8 cellular contexts compared by ENCODE assay signal in the genomic region with DNA sequence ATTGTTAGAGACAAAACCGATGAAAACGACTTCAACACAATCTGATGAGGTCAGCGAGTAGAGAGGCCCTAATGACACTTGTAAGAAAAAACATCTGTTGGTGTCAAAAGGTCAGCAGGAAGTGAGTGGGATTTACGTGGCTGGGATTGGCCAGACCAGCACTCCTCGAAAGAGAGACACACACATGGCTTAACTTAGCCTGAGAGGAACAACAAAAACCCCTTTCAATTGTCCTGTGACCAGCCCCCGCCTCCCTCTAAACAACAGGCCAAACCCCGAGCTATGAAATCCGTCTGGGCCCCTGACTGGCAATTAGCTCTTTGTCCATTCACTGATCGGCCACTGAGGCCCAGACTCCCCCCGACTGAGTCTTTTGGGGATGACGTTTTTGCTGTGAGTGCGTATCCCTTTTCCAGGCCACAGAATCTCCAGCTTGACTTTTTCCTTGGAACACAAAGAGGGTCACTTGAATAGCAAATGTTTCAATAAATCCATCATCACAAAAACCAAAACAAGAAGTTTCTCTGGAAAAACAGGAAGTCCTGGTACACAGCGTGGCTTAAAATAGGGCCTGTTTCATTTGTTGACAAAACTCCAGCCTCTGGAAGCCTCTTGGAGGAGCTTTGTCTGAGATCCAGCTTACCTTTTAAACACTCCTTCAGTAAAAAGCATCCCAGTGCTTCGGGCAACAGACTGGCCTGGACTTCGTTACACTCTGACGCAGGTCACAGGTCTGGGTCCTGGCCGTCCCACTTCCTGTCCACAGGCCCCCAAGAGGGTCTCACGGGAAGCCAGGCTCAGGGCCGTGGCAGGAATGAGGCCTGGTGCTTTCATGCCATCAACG.
DNase-seq lines count a peak whose midpoint lies in the region; ATAC-seq and TF ChIP-seq lines count a peak whose summit lies in the region.

No MANE protein-coding gene starts in this region.

- H3K36me3 ChIP-seq in OCI-LY7 (ENCODE audit: insufficient read depth, low read length) (no peaks in the 10 kb centered on the region), muscle layer of duodenum (ENCODE audit: control insufficient read depth in 1 of 2, insufficient read depth in 2 of 2, low read length in 2 of 2) (no peaks in the 10 kb centered on the region)

- ATAC-seq in GM18502 (IDR thresholded peaks at IDR 0.05; ENCODE audit: poor library complexity, unreplicated experiment) (peak; percentile 44), GM18867 (IDR thresholded peaks at IDR 0.05; ENCODE audit: unreplicated experiment) (no peak)

- peaks cover 27% of the 10 kb centered on the region for H3K4me1 ChIP-seq in OCI-LY7 (ENCODE audit: insufficient read depth, low read length, poor library complexity, severe bottlenecking)
- H3K4me1 ChIP-seq in muscle layer of duodenum (ENCODE audit: control insufficient read depth in 1 of 2, insufficient read depth in 2 of 2, low read length in 2 of 2), result peaks cover 45 to 80% of the 10 kb centered on the region in 2 donors

- POLR2A ChIA-PET in OCI-LY7 (lab: Charles Lee), result no interaction called here

- BruUV-seq in OCI-LY7 (replicated peaks; lab: Mats Ljungman, UMichigan), result no TSS peak

- H4K20me1 ChIP-seq in OCI-LY7 (ENCODE audit: insufficient read depth, low read length), result no peaks in the 10 kb centered on the region

- H3K27ac ChIP-seq in OCI-LY7 (ENCODE audit: low read depth, low read length, poor library complexity, severe bottlenecking) (no peak overlapping the region), epithelial cell of prostate (peak overlapping the region; percentile 32), muscle layer of duodenum (ENCODE audit: low read length) (peak overlapping the region; percentile 90)

- DNase-seq in OCI-LY7 (ENCODE audit: low spot score) (peak; percentile 20), epithelial cell of prostate (ENCODE audit: low read depth, low spot score) (no peak), amniotic stem cell (lab: John Stamatoyannopoulos, UW) (no peak), GM19240 (ENCODE audit: insufficient read length, low spot score) (no peak), NCI-H146 treated with DMSO at 0.1 percent for 48 hours (lab: John Stamatoyannopoulos, UW; ENCODE audit: unreplicated experiment) (no peak)

- no peaks in the 10 kb centered on the region for H3K9me2 ChIP-seq in OCI-LY7 (ENCODE audit: insufficient read depth, low read length)

- H3K9me3 ChIP-seq in OCI-LY7 (ENCODE audit: low read length) (no peaks in the 10 kb centered on the region), muscle layer of duodenum (ENCODE audit: control insufficient read depth in 1 of 2, low read length in 2 of 2) (no peaks in the 10 kb centered on the region)

- no peak overlapping the region for H2AFZ ChIP-seq in OCI-LY7 (ENCODE audit: low read length)

- TF ChIP-seq CTCF in OCI-LY7 (conservative IDR thresholded peaks at IDR 0.05; ENCODE audit: low read length), result no peak

- H3K4me2 ChIP-seq in OCI-LY7 (ENCODE audit: low read length), result no peak overlapping the region

- H3K27me3 ChIP-seq in muscle layer of duodenum (ENCODE audit: low read depth, low read length), result no peaks in the 10 kb centered on the region

- intact Hi-C loops in OCI-LY7 (cut with micrococcal nuclease; ENCODE audit: unreplicated experiment), result no loop called here

- H3K79me2 ChIP-seq in OCI-LY7 (ENCODE audit: insufficient read depth, low read depth, low read length), result no peaks in the 10 kb centered on the region

- no peak overlapping the region for H3K4me3 ChIP-seq in OCI-LY7 (ENCODE audit: low read depth, low read length, poor library complexity, severe bottlenecking)
- H3K4me3 ChIP-seq in muscle layer of duodenum (ENCODE audit: low read depth in 1 of 2, low read length in 2 of 2), result peak overlapping the region; percentile 19 to 29

- CTCF ChIA-PET in OCI-LY7 (lab: Charles Lee; ENCODE audit: unreplicated experiment), result no interaction called here
